8 cellular contexts compared by ENCODE assay signal in the genomic region with DNA sequence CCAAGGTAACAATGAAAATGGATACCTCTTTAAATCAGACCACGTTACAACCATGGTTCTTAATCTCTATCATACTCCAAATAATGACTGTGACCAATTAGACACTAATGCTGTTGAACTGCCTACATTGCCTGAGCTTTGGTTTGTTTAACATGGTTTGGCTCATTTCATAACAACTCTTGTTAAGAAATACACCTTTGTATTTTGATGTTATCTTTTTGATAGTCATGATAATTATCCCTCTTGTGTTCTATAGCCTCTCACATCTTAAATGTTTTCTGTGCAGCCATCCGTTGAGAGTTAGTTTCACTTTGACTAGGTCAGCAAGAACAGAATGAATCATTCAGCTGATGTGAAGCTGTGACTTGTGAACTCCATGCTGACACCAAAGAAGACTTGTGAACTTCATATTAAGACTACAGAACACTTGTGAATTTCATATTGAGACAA.
A peak's percentile ranks its signal among the peaks of the same experiment; 100 is the strongest.
DNase-seq lines count a peak whose midpoint lies in the region; ATAC-seq lines count a peak whose summit lies in the region.

No MANE protein-coding gene starts in this region.

- ATAC-seq in right cardiac atrium = peak in 1 of 2 donors; percentile 51
- peak; percentile 96 for ATAC-seq in HG02763 (IDR thresholded peaks at IDR 0.05; ENCODE audit: unreplicated experiment)

- H3K27ac ChIP-seq in right cardiac atrium (ENCODE audit: low read length) = no peak overlapping the region

- no peaks in the 10 kb centered on the region for H3K27me3 ChIP-seq in right cardiac atrium (ENCODE audit: control insufficient read depth, insufficient read depth)

- peak overlapping the region; percentile 28 for H3K4me3 ChIP-seq in right cardiac atrium (ENCODE audit: low read length)

- intact Hi-C loops in right cardiac atrium (cut with DNase I) (no loop called here), cardiac septum (cut with DNase I) (no loop called here)

- DNase-seq in right cardiac atrium (no peak), cardiac septum (ENCODE audit: low spot score) (no peak), NCI-H187 treated with DMSO at 0.1 percent for 48 hours (lab: John Stamatoyannopoulos, UW) (peak; percentile 39), dedifferentiated amniotic fluid mesenchymal stem cell (ENCODE audit: extremely low spot score) (peak; percentile 39), smooth muscle cell of the brain vasculature (ENCODE audit: low read depth, low spot score) (peak; percentile 28), Kasumi-1 (lab: John Stamatoyannopoulos, UW) (no peak), NCI-H82 treated with DMSO at 0.1 percent for 48 hours (lab: John Stamatoyannopoulos, UW; ENCODE audit: unreplicated experiment) (no peak)

- no peaks in the 10 kb centered on the region for H3K4me1 ChIP-seq in right cardiac atrium (ENCODE audit: control insufficient read depth, insufficient read depth, low read length)

- 24% methylated on average over 2 of the region's 2 CpGs for WGBS in right cardiac atrium

- no peaks in the 10 kb centered on the region for H3K9me3 ChIP-seq in right cardiac atrium (ENCODE audit: control insufficient read depth, low read length)

Comparison
In these comparisons a context has a peak if more than half of its experiments do, and no peak if none do; other contexts are left out.
1. DNase-seq: peak in NCI-H187 treated with DMSO at 0.1 percent for 48 hours (single experiment), dedifferentiated amniotic fluid mesenchymal stem cell (single experiment) and smooth muscle cell of the brain vasculature (single experiment); none in right cardiac atrium (0 of 3), cardiac septum (single experiment), Kasumi-1 (0 of 2) and NCI-H82 treated with DMSO at 0.1 percent for 48 hours (single experiment).